24 cellular contexts compared by ENCODE assay signal in genomic region chr14:89640141-89640540, GRCh38.
DNase-seq lines count a peak whose midpoint lies in the region; ATAC-seq and TF ChIP-seq lines count a peak whose summit lies in the region.
"Had no signal": no experiment of that assay in that cellular context is flagged by ENCODE, and none has a peak within 500 bp of the region (broad histone marks: within the 10 kb centered on the region; RNA-seq: fewer than 3 reads in every experiment).

No MANE protein-coding gene starts in this region.

- H3K9ac ChIP-seq in IMR-90 (ENCODE audit: low read depth, low read length) (no peak overlapping the region), trophoblast cell (ENCODE audit: low read length) (no peak overlapping the region)

- CTCF ChIA-PET in activated CD8-positive, alpha-beta memory T cell treated with anti-CD3 and anti-CD28 coated beads, Interleukin-2, amount 10 ng/mL, durations not matched to agents 7 days and 5 days (lab: Charles Lee) = interaction anchor here (1.8 kb wide), 1 partner anchor 21 kb away, joined by 6 read pairs; no protein-coding TSS in a partner anchor
- CTCF ChIA-PET in IMR-90 (lab: Yijun Ruan, JAX) = no interaction called here

- no peaks in the 10 kb centered on the region for H4K20me1 ChIP-seq in IMR-90 (ENCODE audit: insufficient read depth, low read length)

- no peak overlapping the region for H2AFZ ChIP-seq in IMR-90 (replicated peaks; ENCODE audit: low read length, poor library complexity)
- H2AFZ ChIP-seq in trophoblast cell (ENCODE audit: insufficient read depth, low read length, poor library complexity) = no peak overlapping the region
- H2AFZ ChIP-seq: hepatocyte had no signal

- in situ Hi-C loops in IMR-90 (cut with MboI; ENCODE audit: low sequenced_read_pairs) = no loop called here

- H3K4me1 ChIP-seq in IMR-90 (ENCODE audit: control insufficient read depth, insufficient read depth, low read length) (peaks cover 6% of the 10 kb centered on the region; the same call in 1 of the 2 replicates), trophoblast cell (ENCODE audit: control insufficient read depth in 1 of 2, insufficient read depth in 2 of 2, low read length in 2 of 2) (no peaks in the 10 kb centered on the region)
- H3K4me1 ChIP-seq: Peyer's patch, psoas muscle had no signal

- H4K91ac ChIP-seq in IMR-90 (ENCODE audit: insufficient read depth, low read depth, low read length) (peak overlapping the region; percentile 55), trophoblast cell (ENCODE audit: low read depth, low read length) (no peak overlapping the region)

- POLR2A ChIA-PET in IMR-90 (lab: Charles Lee; ENCODE audit: unreplicated experiment) = no interaction called here

- H3K79me2 ChIP-seq in trophoblast cell (ENCODE audit: control insufficient read depth, insufficient read depth, low read length, poor library complexity) = no peaks in the 10 kb centered on the region
- H3K79me2 ChIP-seq: hepatocyte had no signal

- intact Hi-C loops in IMR-90 (cut with micrococcal nuclease) = no loop called here

- H2AK9ac ChIP-seq in IMR-90 (replicated peaks; ENCODE audit: low read depth, low read length, poor library complexity) = no peak overlapping the region

- ATAC-seq in activated CD8-positive, alpha-beta memory T cell treated with anti-CD3 and anti-CD28 coated beads, Interleukin-2, amount 10 ng/mL, durations not matched to agents 7 days and 5 days = no peak
- ATAC-seq in IMR-90 (ENCODE audit: low read depth) (peak; percentile 83), HG03460 (IDR thresholded peaks at IDR 0.05; ENCODE audit: unreplicated experiment) (no peak)
- ATAC-seq: psoas muscle had no signal

- no peak overlapping the region for H3K4me3 Mint-ChIP-seq in activated CD8-positive, alpha-beta memory T cell treated with anti-CD3 and anti-CD28 coated beads, Interleukin-2, amount 10 ng/mL, durations not matched to agents 7 days and 5 days
- H3K4me3 Mint-ChIP-seq: nephron had no signal

- H3K9me3 Mint-ChIP-seq in activated CD8-positive, alpha-beta memory T cell treated with anti-CD3 and anti-CD28 coated beads, Interleukin-2, amount 10 ng/mL, durations not matched to agents 7 days and 5 days (ENCODE audit: low read depth) = peaks cover 16% of the 10 kb centered on the region

- no peaks in the 10 kb centered on the region for H3K27me3 ChIP-seq in IMR-90 (ENCODE audit: control insufficient read depth, insufficient read depth, low read length)
- no peaks in the 10 kb centered on the region for H3K27me3 ChIP-seq in trophoblast cell (ENCODE audit: insufficient read depth, low read length)
- H3K27me3 ChIP-seq: hepatocyte, Peyer's patch had no signal

- peak overlapping the region; percentile 86 for H3K14ac ChIP-seq in IMR-90 (replicated peaks; ENCODE audit: low read depth, low read length)
- no peak overlapping the region for H3K14ac ChIP-seq in trophoblast cell (ENCODE audit: low read length)

- peak overlapping the region; percentile 76; the same call in 1 of the 2 replicates for H3K23ac ChIP-seq in IMR-90 (ENCODE audit: low read depth, low read length)
- H3K23ac ChIP-seq in trophoblast cell (ENCODE audit: low read length) = no peak overlapping the region

- no peaks in the 10 kb centered on the region for H3K9me1 ChIP-seq in IMR-90 (ENCODE audit: insufficient read depth, low read length)

- peak overlapping the region; percentile 90 for H3K4me2 ChIP-seq in IMR-90 (ENCODE audit: low read depth, low read length)
- no peak overlapping the region for H3K4me2 ChIP-seq in trophoblast cell (ENCODE audit: low read length)
- H3K4me2 ChIP-seq: hepatocyte had no signal

- H3K79me1 ChIP-seq in IMR-90 (ENCODE audit: low read depth in 1 of 2, low read length in 2 of 2) = no peaks in the 10 kb centered on the region
- no peaks in the 10 kb centered on the region for H3K79me1 ChIP-seq in trophoblast cell (ENCODE audit: low read length)

- BruUV-seq in IMR-90 (replicated peaks; lab: Mats Ljungman, UMichigan) = no TSS peak

- H2BK20ac ChIP-seq in IMR-90 (ENCODE audit: low read depth, low read length) = peak overlapping the region; percentile 84; the same call in 1 of the 2 replicates

- no peak for TF ChIP-seq CTCF in IMR-90 (conservative IDR thresholded peaks at IDR 0.05; ENCODE audit: low read depth, low read length)

- dilution Hi-C loops in IMR-90 (cut with HindIII; ENCODE audit: low sequenced_read_pairs, unreplicated experiment) = no loop called here

- H3K18ac ChIP-seq in IMR-90 (ENCODE audit: low read depth, low read length) (peak overlapping the region; percentile 62; the same call in 1 of the 2 replicates), trophoblast cell (ENCODE audit: low read length) (no peak overlapping the region)

- H3K36me3 Mint-ChIP-seq in activated CD8-positive, alpha-beta memory T cell treated with anti-CD3 and anti-CD28 coated beads, Interleukin-2, amount 10 ng/mL, durations not matched to agents 7 days and 5 days = peaks cover 31% of the 10 kb centered on the region

- H3K9me3 ChIP-seq in IMR-90 (ENCODE audit: control insufficient read depth, insufficient read depth, low read length) (no peaks in the 10 kb centered on the region), trophoblast cell (ENCODE audit: insufficient read depth, low read depth, low read length) (no peaks in the 10 kb centered on the region)
- H3K9me3 ChIP-seq: Peyer's patch, psoas muscle had no signal

- H3K4me1 Mint-ChIP-seq in activated CD8-positive, alpha-beta memory T cell treated with anti-CD3 and anti-CD28 coated beads, Interleukin-2, amount 10 ng/mL, durations not matched to agents 7 days and 5 days = peaks cover 52% of the 10 kb centered on the region
- H3K4me1 Mint-ChIP-seq: nephron had no signal

- TF ChIP-seq RAD21 in IMR-90 (IDR thresholded peaks at IDR 0.05; ENCODE audit: low read length) = no peak

- no peak for TF ChIP-seq POLR2A in IMR-90 (IDR thresholded peaks at IDR 0.05; ENCODE audit: low read depth, low read length)

- H2BK120ac ChIP-seq in IMR-90 (ENCODE audit: low read depth, low read length) = peak overlapping the region; percentile 32; the same call in 1 of the 2 replicates
- no peak overlapping the region for H2BK120ac ChIP-seq in trophoblast cell (ENCODE audit: insufficient read depth, low read length, poor library complexity)

- H4K8ac ChIP-seq in IMR-90 (ENCODE audit: low read depth in 2 of 2, low read length in 2 of 2) = peak overlapping the region in 1 of 2 experiments; percentile 82; a peak in 2 of 4 replicates
- no peak overlapping the region for H4K8ac ChIP-seq in trophoblast cell (ENCODE audit: low read depth, low read length)

- H3K4me3 ChIP-seq in IMR-90 (ENCODE audit: insufficient read depth, low read depth, low read length) (no peak overlapping the region), trophoblast cell (ENCODE audit: low read depth, low read length) (no peak overlapping the region)
- H3K4me3 ChIP-seq: hepatocyte, Peyer's patch, psoas muscle had no signal

- 52% methylated on average over 2 of the region's 2 CpGs; no CpG with 5 or more reads in 1 of the 2 experiments for WGBS in IMR-90 (ENCODE audit: extremely low coverage in 2 of 2, insufficient read length in 1 of 2), 2 experiments
- no CpG with 5 or more reads among the region's 2 CpGs for WGBS in trophoblast cell (ENCODE audit: extremely low coverage, insufficient coverage, insufficient read length)

- H3K56ac ChIP-seq in IMR-90 (ENCODE audit: extremely low read depth, insufficient read depth, low read length) = no peak overlapping the region

- no peak overlapping the region for H2BK12ac ChIP-seq in trophoblast cell (ENCODE audit: low read length)

- H4K5ac ChIP-seq in IMR-90 (ENCODE audit: low read depth, low read length) = no peak overlapping the region; the same call in 1 of the 2 replicates

- H2BK5ac ChIP-seq in IMR-90 (ENCODE audit: low read depth, low read length, poor library complexity, severe bottlenecking) (peak overlapping the region; percentile 89), trophoblast cell (ENCODE audit: low read depth, low read length, poor library complexity) (no peak overlapping the region)

- H3K4ac ChIP-seq in IMR-90 (ENCODE audit: low read depth, low read length) = peak overlapping the region; percentile 75; the same call in 1 of the 2 replicates
- no peak overlapping the region for H3K4ac ChIP-seq in trophoblast cell (ENCODE audit: low read depth, low read length)

- H3K36me3 ChIP-seq in IMR-90 (ENCODE audit: control insufficient read depth, insufficient read depth, low read length) = no peaks in the 10 kb centered on the region
- no peaks in the 10 kb centered on the region for H3K36me3 ChIP-seq in trophoblast cell (ENCODE audit: control insufficient read depth in 1 of 2, insufficient read depth in 2 of 2, low read length in 2 of 2)
- H3K36me3 ChIP-seq: Peyer's patch, WERI-Rb-1 had no signal

- H4K12ac ChIP-seq in trophoblast cell (ENCODE audit: low read depth, low read length) = no peak overlapping the region

- H3K27me3 Mint-ChIP-seq in activated CD8-positive, alpha-beta memory T cell treated with anti-CD3 and anti-CD28 coated beads, Interleukin-2, amount 10 ng/mL, durations not matched to agents 7 days and 5 days = no peaks in the 10 kb centered on the region

- peak overlapping the region; percentile 47 for H3K27ac Mint-ChIP-seq in activated CD8-positive, alpha-beta memory T cell treated with anti-CD3 and anti-CD28 coated beads, Interleukin-2, amount 10 ng/mL, durations not matched to agents 7 days and 5 days
- H3K27ac Mint-ChIP-seq: nephron had no signal

- H2AK5ac ChIP-seq in IMR-90 (ENCODE audit: low read depth, low read length) = peak overlapping the region; percentile 65; the same call in 1 of the 2 replicates
- H2AK5ac ChIP-seq in trophoblast cell (ENCODE audit: low read length) = no peak overlapping the region

- H3K27ac ChIP-seq in IMR-90 (ENCODE audit: insufficient read depth, low read length) = no peak overlapping the region
- no peak overlapping the region for H3K27ac ChIP-seq in trophoblast cell (ENCODE audit: low read depth, low read length)
- H3K27ac ChIP-seq: Peyer's patch, psoas muscle, WERI-Rb-1 had no signal

- peak overlapping the region; percentile 2; the same call in 1 of the 3 replicates for H2BK15ac ChIP-seq in IMR-90 (ENCODE audit: low read depth, low read length)

- DNase-seq in activated CD8-positive, alpha-beta memory T cell treated with anti-CD3 and anti-CD28 coated beads, Interleukin-2, amount 10 ng/mL, durations not matched to agents 7 days and 5 days = no peak
- DNase-seq in activated CD8-positive, alpha-beta memory T cell treated with anti-CD3 and anti-CD28 coated beads for 24 hours = no peak
- DNase-seq in IMR-90 (peak; percentile 83), amniotic epithelial cell (ENCODE audit: low read depth) (peak; percentile 76), trophoblast cell (peak; percentile 36 to 81), HT-29 (ENCODE audit: low spot score) (no peak), iPS-NIHi11 (ENCODE audit: low spot score) (no peak)
- DNase-seq: ACHN; activated CD8-positive, alpha-beta memory T cell treated with anti-CD3 and anti-CD28 coated beads, Interleukin-2, amount 50 U/mL, for 4 hours; anterior cingulate cortex; DND-41; HCEC 1CT; kidney; NCI-H1417; NCI-H2171; NCI-H774; Peyer's patch; psoas muscle; stimulated activated CD4-positive, alpha-beta T cell treated with anti-CD3 and anti-CD28 coated beads, Interleukin-12 subunit alpha, Interleukin-12 subunit beta, amount 100 ng/mL, for 4 hours; stimulated activated naive CD4-positive, alpha-beta T cell treated with Interleukin-2 at 50 U/mL for 16 hours; WERI-Rb-1 had no signal

TF ChIP-seq in IMR-90, 13 proteins besides CTCF, POLR2A, EP300 and RAD21 (continues in another document):
- TF ChIP-seq MAZ (IDR thresholded peaks at IDR 0.05; ENCODE audit: borderline replicate concordance, low read depth, low read length) (no peak), MAFK (IDR thresholded peaks at IDR 0.05; ENCODE audit: low read depth, low read length) (no peak)

Comparison
In these comparisons a context has a peak if more than half of its experiments do, and no peak if none do; other contexts are left out.
1. DNase-seq: peak in IMR-90 (single experiment), amniotic epithelial cell (single experiment) and trophoblast cell (2 of 2); none in activated CD8-positive, alpha-beta memory T cell treated with anti-CD3 and anti-CD28 coated beads, Interleukin-2, amount 10 ng/mL, durations not matched to agents 7 days and 5 days (single experiment), activated CD8-positive, alpha-beta memory T cell treated with anti-CD3 and anti-CD28 coated beads for 24 hours (single experiment), HT-29 (single experiment) and iPS-NIHi11 (single experiment).